ENCODE assay signal across 5 cellular contexts in the genomic region with DNA sequence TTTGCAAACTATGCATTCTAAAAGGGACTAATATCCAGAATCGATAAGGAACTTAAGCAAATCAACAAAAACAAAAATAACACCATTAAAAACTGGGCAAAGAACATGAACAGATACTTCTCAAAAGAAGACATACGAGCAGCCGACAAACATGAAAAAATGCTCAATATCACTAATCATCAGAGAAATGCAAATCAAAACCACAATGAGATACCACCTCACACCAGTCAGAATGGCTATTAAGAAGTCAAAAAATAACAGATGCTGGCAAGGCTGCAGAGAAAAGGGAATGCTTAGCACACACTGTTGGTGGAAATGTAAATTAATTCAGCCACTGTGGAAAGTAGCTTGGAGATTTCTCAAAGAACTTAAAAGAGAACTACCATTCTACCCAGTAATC.
DNase-seq lines count a peak whose midpoint lies in the region; ATAC-seq and TF ChIP-seq lines count a peak whose summit lies in the region.
"Not testable (repeated sequence)": the region's sequence is repeated elsewhere in the genome, so short reads cannot be mapped to it uniquely, and the experiment has no call there.

No MANE protein-coding gene starts in this region.

- H3K36me3 Mint-ChIP-seq in memory B cell = peaks cover 19% of the 10 kb centered on the region

- not testable (repeated sequence) for TF ChIP-seq CTCF in GM12865 (IDR thresholded peaks at IDR 0.05; ENCODE audit: insufficient read depth, low read depth, low read length, missing control alignments)

- ATAC-seq in GM18511 (IDR thresholded peaks at IDR 0.05; ENCODE audit: unreplicated experiment) (peak; percentile 59), HG02759 (IDR thresholded peaks at IDR 0.05; ENCODE audit: unreplicated experiment) (peak; percentile 39)
- ATAC-seq in memory B cell (ENCODE audit: low read depth) = not testable (repeated sequence)

- DNase-seq in GM12865 (ENCODE audit: low read depth) = peak; percentile 17
- peak; percentile 10 for DNase-seq in astrocyte of the hippocampus (ENCODE audit: low read depth, low spot score)
- not testable (repeated sequence) for DNase-seq in memory B cell (ENCODE audit: low spot score in 2 of 2)

- not testable (repeated sequence) for H3K4me3 ChIP-seq in GM12865 (ENCODE audit: low read depth, low read length)

- H3K27ac Mint-ChIP-seq in memory B cell = peak overlapping the region; percentile 10

- H3K9me3 Mint-ChIP-seq in memory B cell = not testable (repeated sequence)

- H3K27me3 Mint-ChIP-seq in memory B cell = not testable (repeated sequence)

- H3K4me3 Mint-ChIP-seq in memory B cell = not testable (repeated sequence)

- peaks cover 11% of the 10 kb centered on the region for H3K4me1 Mint-ChIP-seq in memory B cell
